In the genomic region with DNA sequence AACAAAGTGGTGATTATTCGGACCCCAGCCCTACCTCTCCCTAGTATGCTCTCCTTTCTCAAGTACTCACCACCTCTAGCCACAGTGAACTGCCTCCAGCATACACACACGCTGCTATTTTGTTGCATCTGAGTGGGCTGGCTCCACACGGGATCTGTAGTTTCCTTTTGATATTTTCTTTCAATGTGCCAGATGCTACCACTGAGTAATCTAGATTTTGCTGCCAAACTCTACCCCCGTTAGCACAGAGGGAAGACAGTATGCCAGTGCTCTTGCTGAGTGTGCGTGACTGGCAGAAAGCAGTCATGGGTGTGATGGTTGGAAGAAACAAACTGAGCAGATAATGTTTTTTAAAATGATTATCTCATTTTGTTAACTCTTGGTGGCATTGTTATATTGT, we compare ENCODE assay signal across 8 cellular contexts. TPM values are rescaled to one million over a fixed set of nuclear protein-coding genes. Genes with fewer than 3 reads are reported as not detected.
A peak's percentile ranks its signal among the peaks of the same experiment; 100 is the strongest.
DNase-seq lines count a peak whose midpoint lies in the region; TF ChIP-seq lines count a peak whose summit lies in the region.

No MANE protein-coding gene starts in this region.

- H3K27ac ChIP-seq in AG04450 (ENCODE audit: low read depth, low read length): peak overlapping the region; percentile 77
- peak overlapping the region; percentile 98 for H3K27ac ChIP-seq in KMS-11
- peak overlapping the region in 1 of 2 donors; percentile 36 for H3K27ac ChIP-seq in ovary

- no peak for TF ChIP-seq EP300 in ovary (IDR thresholded peaks at IDR 0.05)

- peak overlapping the region; percentile 86 for H3K9ac ChIP-seq in KMS-11

- 31 to 39% (median 32%) methylated on average over 5 of the region's 5 CpGs for WGBS in ovary, 3 donors

- TF ChIP-seq POLR2A in ovary (IDR thresholded peaks at IDR 0.05): no peak

- H3K36me3 ChIP-seq in KMS-11 (ENCODE audit: insufficient read depth) (no peaks in the 10 kb centered on the region), ovary (no peaks in the 10 kb centered on the region)

- H3K4me1 ChIP-seq in KMS-11 (ENCODE audit: low read depth, poor library complexity, severe bottlenecking): peaks cover 93% of the 10 kb centered on the region
- H3K4me1 ChIP-seq in ovary (ENCODE audit: insufficient read depth): peaks cover 29% of the 10 kb centered on the region

- no peak for TF ChIP-seq CTCF in AG04450 (IDR thresholded peaks at IDR 0.05; ENCODE audit: low read depth, low read length)
- TF ChIP-seq CTCF in KMS-11 (conservative IDR thresholded peaks at IDR 0.05; ENCODE audit: low read depth, low read length): no peak
- TF ChIP-seq CTCF in fibroblast of the aortic adventitia (IDR thresholded peaks at IDR 0.05; ENCODE audit: insufficient read depth, low read length): no peak
- TF ChIP-seq CTCF in ovary (IDR thresholded peaks at IDR 0.05): no peak

- DNase-seq in AG04450 (ENCODE audit: low read depth, low spot score) (peak; percentile 18), fibroblast of the aortic adventitia (ENCODE audit: low read depth) (peak; percentile 78), putamen (ENCODE audit: low spot score) (peak; percentile 67), NCI-H1105 (lab: John Stamatoyannopoulos, UW) (no peak), DMS153 treated with DMSO at 0.1 percent for 48 hours (lab: John Stamatoyannopoulos, UW; ENCODE audit: unreplicated experiment) (no peak), ovary (no peak)
- DNase-seq in activated effector memory CD4-positive, alpha-beta T cell treated with anti-CD3 and anti-CD28 coated beads, Interleukin-2, amount 50 U/mL, for 16 hours: peak; percentile 82

- H3K4me3 ChIP-seq in AG04450 (ENCODE audit: low read depth, low read length): no peak overlapping the region
- no peak overlapping the region for H3K4me3 ChIP-seq in KMS-11 (IDR thresholded peaks at IDR 0.05; ENCODE audit: insufficient read depth, low read depth, low read length)
- no peak overlapping the region for H3K4me3 ChIP-seq in fibroblast of the aortic adventitia (ENCODE audit: low read depth, low read length)
- H3K4me3 ChIP-seq in ovary: no peak overlapping the region

- POLR2A ChIA-PET in AG04450 (lab: Yijun Ruan, JAX): no interaction called here

- H4K20me1 ChIP-seq in KMS-11 (ENCODE audit: insufficient read depth): no peaks in the 10 kb centered on the region

- CTCF ChIA-PET in AG04450 (lab: Charles Lee): interaction anchor here (1.0 kb wide), 1 partner anchor 23 kb away, joined by 3 read pairs; no protein-coding TSS in a partner anchor

- H3K9me3 ChIP-seq in AG04450 (ENCODE audit: control insufficient read depth, insufficient read depth, low read length): no peaks in the 10 kb centered on the region
- no peaks in the 10 kb centered on the region for H3K9me3 ChIP-seq in ovary

- no peak overlapping the region for H2AFZ ChIP-seq in KMS-11 (ENCODE audit: low read depth)

- H3K79me2 ChIP-seq in KMS-11 (ENCODE audit: insufficient read depth, low read depth): peaks cover 90% of the 10 kb centered on the region

- H3K27me3 ChIP-seq in AG04450 (ENCODE audit: control insufficient read depth, insufficient read depth, low read length): no peaks in the 10 kb centered on the region
- no peaks in the 10 kb centered on the region for H3K27me3 ChIP-seq in KMS-11 (ENCODE audit: insufficient read depth, low read depth)
- no peaks in the 10 kb centered on the region for H3K27me3 ChIP-seq in ovary

- H3K4me2 ChIP-seq in KMS-11: peak overlapping the region; percentile 98

- intact Hi-C loops in ovary (cut with DNase I): no loop called here

RNA-seq across cellular contexts. Expression of a gene that starts 11.6 kb away (rescaled TPM):
- 32.7 and 36.3 TPM in 2 replicates for polyA plus RNA-seq in AG04450 (2011; rRNA removed)
- polyA minus RNA-seq in AG04450 (2011; rRNA and poly(A)+ RNA removed): 69.2 and 71.5 TPM in 2 replicates
- total RNA-seq in fibroblast of the aortic adventitia (ENCODE audit: low replicate concordance): 71.5 and 134 TPM in 2 replicates
- 100 to 1,000 TPM in 1 of 7 donors, 10 to 100 TPM in 6; 50.0 to 111 (median 67.9) TPM for total RNA-seq in ovary
- polyA plus RNA-seq in ovary: 10 to 100 TPM; 26.7 to 88.7 TPM

RNA-seq across cellular contexts. Expression of a gene that starts 55.4 kb away (rescaled TPM):
- polyA plus RNA-seq in AG04450 (2011; rRNA removed) (1.5 and 2.6 TPM in 2 replicates), ovary (1 to 10 TPM; 2.4 to 7.8 TPM)
- polyA minus RNA-seq in AG04450 (2011; rRNA and poly(A)+ RNA removed): 2.8 and 3.2 TPM in 2 replicates
- total RNA-seq in fibroblast of the aortic adventitia (ENCODE audit: low replicate concordance) (4.8 and 9.1 TPM in 2 replicates), ovary (10 to 100 TPM in 1 of 7 donors, 1 to 10 TPM in 6; 2.1 to 19.0 (median 3.8) TPM)

RNA-seq across cellular contexts. Expression of a gene that starts 55.8 kb away (rescaled TPM):
- polyA plus RNA-seq in AG04450 (2011; rRNA removed) (90.9 and 121 TPM in 2 replicates), ovary (10 to 100 TPM; 34.7 to 52.5 TPM)
- 12.4 and 18.2 TPM in 2 replicates for polyA minus RNA-seq in AG04450 (2011; rRNA and poly(A)+ RNA removed)
- total RNA-seq in fibroblast of the aortic adventitia (ENCODE audit: low replicate concordance) (70.3 and 198 TPM in 2 replicates), ovary (10 to 100 TPM; 20.5 to 50.6 (median 47.6) TPM)

RNA-seq across cellular contexts. Expression of a gene that starts 56.1 kb away (rescaled TPM):
- polyA plus RNA-seq in AG04450 (2011; rRNA removed) (4.5 and 6.1 TPM in 2 replicates), ovary (1 to 10 TPM; 3.4 to 6.5 TPM)
- polyA minus RNA-seq in AG04450 (2011; rRNA and poly(A)+ RNA removed): 9.2 and 15.1 TPM in 2 replicates
- total RNA-seq in fibroblast of the aortic adventitia (ENCODE audit: low replicate concordance) (6.2 and 11.7 TPM in 2 replicates), ovary (10 to 100 TPM; 10.6 to 21.1 (median 18.1) TPM)

Comparison
In these comparisons a context has a peak if more than half of its experiments do, and no peak if none do; other contexts are left out.
1. DNase-seq: peak in AG04450 (single experiment), activated effector memory CD4-positive, alpha-beta T cell treated with anti-CD3 and anti-CD28 coated beads, Interleukin-2, amount 50 U/mL, for 16 hours (single experiment), fibroblast of the aortic adventitia (single experiment) and putamen (single experiment); none in NCI-H1105 (single experiment), DMS153 treated with DMSO at 0.1 percent for 48 hours (single experiment) and ovary (0 of 5).